ENCODE assay signal across 8 cellular contexts in genomic region chr21:39445339-39446269, GRCh38. TPM values are rescaled to one million over a fixed set of nuclear protein-coding genes. Genes with fewer than 3 reads are reported as not detected.
DNase-seq lines count a peak whose midpoint lies in the region; ATAC-seq and TF ChIP-seq lines count a peak whose summit lies in the region.

TSS of gene LCA5L (minus strand) at chr21:39445778. CDS start at chr21:39428493, 17,285 bp downstream.

- H3K9me3 ChIP-seq in liver (ENCODE audit: control insufficient read depth in 4 of 4, low read length in 3 of 4): no peaks in the 10 kb centered on the region

- peaks cover 2 to 16% (median 9%) of the 10 kb centered on the region in 4 donors for H3K4me1 ChIP-seq in liver (ENCODE audit: control insufficient read depth in 4 of 4, insufficient read depth in 4 of 4, low read length in 3 of 4)

- peak within 1 kb of the TSS; percentile 75 to 94 for H3K9ac ChIP-seq in liver (ENCODE audit: low read depth in 1 of 2, low read length in 2 of 2)

- H3K27ac ChIP-seq in C4-2B (peak within 1 kb of the TSS; percentile 94), liver (ENCODE audit: low read depth in 1 of 2, low read length in 2 of 2) (peak within 1 kb of the TSS; percentile 88 to 94)

- no peaks in the 10 kb centered on the region for H3K36me3 Mint-ChIP-seq in activated CD4-positive, alpha-beta T cell treated with anti-CD3 and anti-CD28 coated beads, Interleukin-2, amount 10 ng/mL, durations not matched to agents 7 days and 5 days (ENCODE audit: low read depth)

- peak within 1 kb of the TSS; percentile 87 for H3K4me3 Mint-ChIP-seq in activated CD4-positive, alpha-beta T cell treated with anti-CD3 and anti-CD28 coated beads, Interleukin-2, amount 10 ng/mL, durations not matched to agents 7 days and 5 days

- ATAC-seq in GM19324 (IDR thresholded peaks at IDR 0.05; ENCODE audit: low FRiP score, unreplicated experiment) (peak; percentile 95), HG03460 (IDR thresholded peaks at IDR 0.05; ENCODE audit: unreplicated experiment) (peak; percentile 86)

- POLR2A ChIA-PET in activated CD4-positive, alpha-beta T cell treated with anti-CD3 and anti-CD28 coated beads, Interleukin-2, amount 10 ng/mL, durations not matched to agents 7 days and 5 days (lab: Charles Lee): no interaction called here

- peaks cover 18% of the 10 kb centered on the region for H3K27me3 Mint-ChIP-seq in activated CD4-positive, alpha-beta T cell treated with anti-CD3 and anti-CD28 coated beads, Interleukin-2, amount 10 ng/mL, durations not matched to agents 7 days and 5 days

- WGBS in liver: under 1% methylated on average over 82 of the region's 82 CpGs

- DNase-seq in NCI-H526 (lab: John Stamatoyannopoulos, UW) (peak; percentile 57 to 92), dedifferentiated amniotic fluid mesenchymal stem cell (ENCODE audit: extremely low spot score) (peak; percentile 81)
- DNase-seq in activated CD4-positive, alpha-beta T cell treated with anti-CD3 and anti-CD28 coated beads, Interleukin-2, amount 10 ng/mL, durations not matched to agents 7 days and 5 days: peak; percentile 89
- peak; percentile 91 for DNase-seq in stimulated activated CD4-positive, alpha-beta T cell treated with anti-CD3 and anti-CD28 coated beads, Interleukin-4, amount 100 ng/mL, for 1 hour

- H3K4me3 ChIP-seq in liver (ENCODE audit: low read depth in 1 of 3, low read length in 3 of 3): peak within 1 kb of the TSS; percentile 80 to 96 (median 92)

- no peaks in the 10 kb centered on the region for H3K36me3 ChIP-seq in liver (ENCODE audit: control insufficient read depth in 4 of 4, insufficient read depth in 3 of 4, low read depth in 1 of 4, low read length in 3 of 4)

- CTCF ChIA-PET in activated CD4-positive, alpha-beta T cell treated with anti-CD3 and anti-CD28 coated beads, Interleukin-2, amount 10 ng/mL, durations not matched to agents 7 days and 5 days (lab: Charles Lee): interaction anchor here (0.7 to 1.6 kb wide), 2 partner anchors 262 to 938 kb away, joined by 3 read pairs; partner anchors contain the start of gene PSMG1

- peak within 1 kb of the TSS; percentile 88 for H3K27ac Mint-ChIP-seq in activated CD4-positive, alpha-beta T cell treated with anti-CD3 and anti-CD28 coated beads, Interleukin-2, amount 10 ng/mL, durations not matched to agents 7 days and 5 days

- H3K9me3 Mint-ChIP-seq in activated CD4-positive, alpha-beta T cell treated with anti-CD3 and anti-CD28 coated beads, Interleukin-2, amount 10 ng/mL, durations not matched to agents 7 days and 5 days: no peaks in the 10 kb centered on the region

- TF ChIP-seq CTCF in C4-2B (conservative IDR thresholded peaks at IDR 0.05) (peak; percentile 15; the same call in 1 of the 2 replicates), liver (IDR thresholded peaks at IDR 0.05; ENCODE audit: low read depth, low read length, missing input control) (no peak)

- H3K27me3 ChIP-seq in liver (ENCODE audit: control insufficient read depth in 4 of 4, insufficient read depth in 4 of 4, low read length in 3 of 4): no peaks in the 10 kb centered on the region

- no peak for TF ChIP-seq RAD21 in liver (IDR thresholded peaks at IDR 0.05)

- H3K4me1 Mint-ChIP-seq in activated CD4-positive, alpha-beta T cell treated with anti-CD3 and anti-CD28 coated beads, Interleukin-2, amount 10 ng/mL, durations not matched to agents 7 days and 5 days: peaks cover 19% of the 10 kb centered on the region

TF ChIP-seq in liver, 16 proteins besides CTCF, POLR2A, EP300 and RAD21:
- no peak for TF ChIP-seq ATF3 (IDR thresholded peaks at IDR 0.05)
- no peak for TF ChIP-seq TAF1 (conservative IDR thresholded peaks at IDR 0.05)
- peak; percentile 8 for TF ChIP-seq REST (IDR thresholded peaks at IDR 0.05)
- no peak for TF ChIP-seq YY1 (IDR thresholded peaks at IDR 0.05)
- peak in 1 of 2 donors; percentile 10 for TF ChIP-seq RXRA (IDR thresholded peaks at IDR 0.05)
- peak; percentile 24 for TF ChIP-seq NR2F2 (IDR thresholded peaks at IDR 0.05)
- peak in 1 of 2 donors; percentile 74 for TF ChIP-seq EGR1 (IDR thresholded peaks at IDR 0.05; ENCODE audit: low read depth in 2 of 2)
- TF ChIP-seq MAX (IDR thresholded peaks at IDR 0.05): peak; percentile 42
- no peak for TF ChIP-seq GABPA (IDR thresholded peaks at IDR 0.05 in 1 of 2, conservative IDR thresholded peaks at IDR 0.05 in 1 of 2)

RNA-seq across cellular contexts. Expression of gene LCA5L, which starts in this region (rescaled TPM):
- under 1 TPM in 1 of 2 experiments, not detected in 1; 0.19 TPM for total RNA-seq in activated CD4-positive, alpha-beta T cell treated with anti-CD3 and anti-CD28 coated beads, Interleukin-2, amount 10 ng/mL, durations not matched to agents 7 days and 5 days
- 1 to 10 TPM in 1 of 2 donors, under 1 TPM in 1; 0.19 to 1.6 TPM for total RNA-seq in liver
- 1 to 10 TPM in 1 of 2 donors, under 1 TPM in 1; 0.82 to 1.2 TPM for polyA plus RNA-seq in liver

Comparison
In these comparisons a context has a peak if more than half of its experiments do, and no peak if none do; other contexts are left out.
1. Peak in every context shown above with its lines: DNase-seq, ATAC-seq, H3K4me3 ChIP-seq and H3K27ac ChIP-seq.
2. Peak in DNase-seq in activated CD4-positive, alpha-beta T cell treated with anti-CD3 and anti-CD28 coated beads, Interleukin-2, amount 10 ng/mL, durations not matched to agents 7 days and 5 days; RNA of the gene not detected or under 1 TPM.